ENCODE assay signal across 31 cellular contexts in genomic region chr12:29229158-29229505, GRCh38.
"Had no signal": no experiment of that assay in that cellular context is flagged by ENCODE, and none has a peak within 500 bp of the region (broad histone marks: within the 10 kb centered on the region; RNA-seq: fewer than 3 reads in every experiment).

No MANE protein-coding gene starts in this region.

- H2AFZ ChIP-seq: PC-9 had no signal

- H3K36me3 ChIP-seq: brain microvascular endothelial cell, WERI-Rb-1 had no signal

- FAIRE-seq: colon had no signal

- H3K4me3 ChIP-seq: MG63, PC-9 had no signal

- H3K27me3 ChIP-seq: brain microvascular endothelial cell, MG63 had no signal

- DNase-seq: activated CD4-positive, alpha-beta T cell treated with anti-CD3 and anti-CD28 coated beads, Interleukin-2, amount 10 ng/mL, durations not matched to agents 24 days and 14 days; activated CD4-positive, alpha-beta T cell treated with anti-CD3 and anti-CD28 coated beads, Interleukin-2, amount 50 U/mL, for 4 hours; activated CD8-positive, alpha-beta T cell treated with anti-CD3 and anti-CD28 coated beads for 36 hours; activated effector memory CD4-positive, alpha-beta T cell treated with anti-CD3 and anti-CD28 coated beads, Interleukin-2, amount 50 U/mL, for 16 hours; activated naive CD4-positive, alpha-beta T cell; activated naive CD4-positive, alpha-beta T cell treated with anti-CD3 and anti-CD28 coated beads, Interleukin-2, amount 50 U/mL, for 16 hours; activated naive CD8-positive, alpha-beta T cell treated with anti-CD3 and anti-CD28 coated beads for 36 hours; activated T-cell treated with anti-CD3 and anti-CD28 coated beads, Interleukin-2, amount 50 U/mL, for 1 hour; activated T-cell treated with anti-CD3 and anti-CD28 coated beads, Interleukin-2, amount 50 U/mL, for 72 hours; amniotic stem cell; aorta; brain microvascular endothelial cell; central memory CD4-positive, alpha-beta T cell; MG63; NCI-H1048; NCI-H1105 treated with DMSO at 0.1 percent for 48 hours; NCI-H1436; NCI-H1694; NCI-H1930; NCI-H2081 treated with DMSO at 0.1 percent for 48 hours; NCI-H510A; NCI-H526; NCI-H748 treated with DMSO at 0.1 percent for 48 hours; PC-9; Right ventricle myocardium superior; SW 1271; T-helper 1 cell; T-helper 2 cell; T-helper 9 cell; WERI-Rb-1 had no signal

- H3K4me2 ChIP-seq: PC-9 had no signal

- H3K27ac ChIP-seq: brain microvascular endothelial cell, PC-9, WERI-Rb-1 had no signal
